1 cellular context compared by ENCODE assay signal in the genomic region with DNA sequence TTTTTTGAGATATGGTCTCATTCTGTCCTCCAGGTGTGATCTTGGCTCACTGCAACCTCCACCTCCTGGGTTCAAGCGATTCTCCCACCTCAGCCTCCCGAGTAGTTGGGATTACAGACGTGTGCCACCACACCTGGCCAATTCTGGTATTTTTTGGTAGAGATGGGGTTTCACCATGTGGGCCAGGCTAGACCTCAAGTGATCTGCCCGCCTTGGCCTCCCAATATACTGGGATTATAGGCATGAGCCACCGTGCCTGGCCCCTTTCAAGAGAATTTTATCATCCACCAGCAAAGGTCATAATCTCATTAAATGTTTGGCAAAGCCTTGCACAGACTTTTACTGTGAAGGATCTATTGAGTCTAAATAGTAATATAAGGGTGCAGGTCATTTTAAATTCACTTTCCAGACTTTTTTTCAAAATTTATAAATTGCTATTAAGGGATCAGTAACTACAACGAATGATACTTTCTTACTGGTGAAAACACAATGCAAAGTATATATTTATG.
TF ChIP-seq lines count a peak whose summit lies in the region.

No MANE protein-coding gene starts in this region.

TF ChIP-seq in endothelial cell of umbilical vein, 7 proteins besides CTCF, POLR2A, EP300 and RAD21:
- no peak for TF ChIP-seq MYC (IDR thresholded peaks at IDR 0.05; ENCODE audit: low read depth, low read length)
- no peak for TF ChIP-seq JUN (IDR thresholded peaks at IDR 0.05; ENCODE audit: borderline replicate concordance, insufficient read depth, insufficient read length, low read depth)
- TF ChIP-seq FOS (IDR thresholded peaks at IDR 0.05; ENCODE audit: borderline replicate concordance, insufficient read depth, low read length): no peak
- no peak for TF ChIP-seq EZH2 (IDR thresholded peaks at IDR 0.05; ENCODE audit: borderline replicate concordance, low read depth, low read length, severe bottlenecking)
- TF ChIP-seq, protein P1, sequence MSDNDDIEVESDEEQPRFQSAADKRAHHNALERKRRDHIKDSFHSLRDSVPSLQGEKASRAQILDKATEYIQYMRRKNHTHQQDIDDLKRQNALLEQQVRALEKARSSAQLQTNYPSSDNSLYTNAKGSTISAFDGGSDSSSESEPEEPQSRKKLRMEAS (IDR thresholded peaks at IDR 0.05; ENCODE audit: insufficient read depth, insufficient read length): no peak
- TF ChIP-seq GATA2 (IDR thresholded peaks at IDR 0.05; ENCODE audit: insufficient read depth, insufficient read length, low read depth, low read length): no peak
- TF ChIP-seq POLR2AphosphoS5 (IDR thresholded peaks at IDR 0.05; ENCODE audit: insufficient read depth, low read depth, low read length): no peak
